In the genomic region with DNA sequence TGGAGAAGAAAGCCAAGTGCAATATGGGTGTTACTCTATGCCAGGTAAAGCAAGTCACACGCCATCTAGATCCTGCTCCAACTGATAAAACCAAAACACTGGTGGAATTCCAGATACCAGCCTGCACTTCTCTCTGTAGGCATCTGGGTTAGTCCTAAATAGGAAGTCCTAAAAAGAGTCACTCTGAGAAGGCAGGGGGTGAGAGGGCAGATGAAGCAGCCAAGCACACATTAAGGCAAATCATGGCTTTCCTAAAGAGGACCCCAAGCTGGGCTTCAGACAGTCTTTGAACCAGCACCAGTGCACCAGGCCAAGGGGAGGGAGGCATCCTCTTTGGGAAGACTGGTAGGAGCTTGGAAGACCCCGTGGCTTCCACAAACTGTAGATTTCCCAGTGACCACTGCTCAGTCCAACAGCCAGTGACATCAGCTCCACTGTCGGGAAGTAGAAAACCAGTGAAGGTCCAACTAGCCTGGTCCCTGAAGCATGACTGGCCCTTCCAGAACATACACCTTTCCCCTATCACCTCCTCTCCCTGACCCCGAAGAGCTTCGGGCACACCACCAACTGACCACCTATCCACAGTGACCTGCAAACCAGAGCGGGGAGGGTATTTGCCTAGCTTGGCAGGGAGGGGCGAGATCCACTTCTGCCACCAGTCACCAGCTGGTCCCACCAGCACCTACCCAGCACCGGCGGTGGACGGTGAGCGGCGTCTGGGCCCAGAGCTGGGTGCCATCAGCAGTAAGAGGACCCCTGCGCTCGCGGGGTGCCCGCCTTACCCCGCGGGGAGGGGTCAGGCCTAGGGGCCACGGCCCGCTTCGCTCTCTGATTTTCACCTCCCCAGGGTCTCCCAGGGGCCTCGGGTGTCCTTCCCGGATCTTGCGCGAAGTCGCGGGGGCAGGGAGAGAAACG, we compare ENCODE assay signal across 8 cellular contexts. TPM values are rescaled to one million over a fixed set of nuclear protein-coding genes. Genes with fewer than 3 reads are reported as not detected.
DNase-seq lines count a peak whose midpoint lies in the region; ATAC-seq, FAIRE-seq and TF ChIP-seq lines count a peak whose summit lies in the region.

No MANE protein-coding gene starts in this region.

- H3K27ac ChIP-seq in SJSA1: peak overlapping the region; percentile 88
- peak overlapping the region; percentile 85 for H3K27ac ChIP-seq in cingulate gyrus (ENCODE audit: low read depth, low read length)
- H3K27ac ChIP-seq in mesendoderm (ENCODE audit: low read depth, low read length): no peak overlapping the region
- peak overlapping the region; percentile 96 to 99 (median 98) for H3K27ac ChIP-seq in tibial nerve

- H3K36me3 ChIP-seq in SJSA1 (peaks cover 30% of the 10 kb centered on the region), mesendoderm (ENCODE audit: control insufficient read depth, insufficient read depth, low read length) (no peaks in the 10 kb centered on the region), tibial nerve (no peaks in the 10 kb centered on the region)

- no peak overlapping the region for H4K5ac ChIP-seq in mesendoderm (ENCODE audit: low read length)

- H2BK5ac ChIP-seq in mesendoderm (ENCODE audit: low read length): no peak overlapping the region

- H3K79me2 ChIP-seq in mesendoderm (ENCODE audit: control insufficient read depth, insufficient read depth, low read length): peaks cover 9% of the 10 kb centered on the region

- H3K9me3 ChIP-seq in SJSA1 (replicated peaks) (no peaks in the 10 kb centered on the region), tibial nerve (peaks cover 0 to 5% (median 0%) of the 10 kb centered on the region in 4 donors)

- ATAC-seq in HG02623 (IDR thresholded peaks at IDR 0.05; ENCODE audit: unreplicated experiment): no peak

- H3K9ac ChIP-seq in mesendoderm (ENCODE audit: low read length): peak overlapping the region; percentile 74

- peak in 1 of 2 donors; percentile 24 for TF ChIP-seq POLR2A in tibial nerve (IDR thresholded peaks at IDR 0.05)

- H3K27me3 ChIP-seq in SJSA1 (replicated peaks): no peaks in the 10 kb centered on the region
- no peaks in the 10 kb centered on the region for H3K27me3 ChIP-seq in mesendoderm (ENCODE audit: insufficient read depth, low read length, poor library complexity)
- H3K27me3 ChIP-seq in tibial nerve: no peaks in the 10 kb centered on the region

- H3K79me1 ChIP-seq in mesendoderm (ENCODE audit: low read length): peaks cover 10% of the 10 kb centered on the region

- peak overlapping the region; percentile 73 for H3K23ac ChIP-seq in mesendoderm (ENCODE audit: low read length)

- peak overlapping the region; percentile 97 for H3K4me3 ChIP-seq in SJSA1
- peak overlapping the region; percentile 33 for H3K4me3 ChIP-seq in mesendoderm (ENCODE audit: low read length)
- peak overlapping the region; percentile 71 to 91 (median 80) for H3K4me3 ChIP-seq in tibial nerve

- peak in 1 of 2 donors; percentile 61 for TF ChIP-seq EP300 in tibial nerve (IDR thresholded peaks at IDR 0.05)

- no CpG with 5 or more reads among the region's 28 CpGs for WGBS in mesendoderm (ENCODE audit: extremely low coverage, insufficient coverage, low lambda C conversion rate)
- 8 to 22% methylated on average over 23 to 25 of the region's 28 CpGs for WGBS in tibial nerve, 2 donors

- no peak overlapping the region for H2BK120ac ChIP-seq in mesendoderm (ENCODE audit: low read depth, low read length)

- H3K4me1 ChIP-seq in SJSA1 (replicated peaks) (peaks cover 49% of the 10 kb centered on the region), mesendoderm (ENCODE audit: control insufficient read depth, low read depth, low read length) (peaks cover 7% of the 10 kb centered on the region), tibial nerve (peaks cover 0 to 65% (median 26%) of the 10 kb centered on the region in 4 donors)

- DNase-seq in AG08396 (ENCODE audit: low spot score): peak; percentile 50
- DNase-seq in GM19239 (ENCODE audit: insufficient read length, low spot score): no peak
- DNase-seq in SJSA1 (ENCODE audit: low read depth in 1 of 2, low spot score in 2 of 2): peak in 1 of 2 experiments; percentile 56
- DNase-seq in mesendoderm: peak; percentile 39
- no peak for DNase-seq in tibial nerve (ENCODE audit: low spot score in 2 of 2)
- DNase-seq in foreskin melanocyte: no peak

- H4K8ac ChIP-seq in mesendoderm (ENCODE audit: low read depth, low read length): no peak overlapping the region

- peak overlapping the region; percentile 94 for H3K56ac ChIP-seq in mesendoderm (ENCODE audit: low read length)

- peak overlapping the region; percentile 33 for H2AK5ac ChIP-seq in mesendoderm (ENCODE audit: low read length)

- no peak for TF ChIP-seq CTCF in tibial nerve (IDR thresholded peaks at IDR 0.05)

- peak; percentile 83 for FAIRE-seq in GM19239 (lab: Jason Lieb, UNC)

- peak overlapping the region; percentile 49 for H3K4me2 ChIP-seq in mesendoderm (ENCODE audit: low read length)

- peak overlapping the region; percentile 31 for H3K18ac ChIP-seq in mesendoderm (ENCODE audit: low read length)

- no peak overlapping the region for H2BK15ac ChIP-seq in mesendoderm (replicated peaks; ENCODE audit: low read depth)

- no peak overlapping the region for H3K4ac ChIP-seq in mesendoderm (ENCODE audit: low read depth, low read length)

RNA-seq across cellular contexts. Expression of a gene that starts 1.0 kb away (rescaled TPM):
- 50.8 and 83.4 TPM in 2 replicates for total RNA-seq in SJSA1 (2014; rRNA removed; shearing (Covaris generic))
- 69.9 TPM for polyA plus RNA-seq in mesendoderm (2013, experiment 1 of 2)
- polyA plus RNA-seq in mesendoderm (2013, experiment 2 of 2): 73.4 TPM
- 10 to 100 TPM; 54.8 to 73.0 (median 65.3) TPM for total RNA-seq in tibial nerve

Comparison
In these comparisons a context has a peak if more than half of its experiments do, and no peak if none do; other contexts are left out.
1. DNase-seq: peak in AG08396 (single experiment) and mesendoderm (single experiment); none in GM19239 (single experiment), tibial nerve (0 of 2) and foreskin melanocyte (single experiment).
2. H3K4me3 ChIP-seq: peak in every context shown above with its lines; median percentile 97 in SJSA1; 80 in tibial nerve; 33 in mesendoderm.